ENCODE assay signal across 19 cellular contexts in genomic region chr1:108568589-108568988, GRCh38.
"Had no signal": no experiment of that assay in that cellular context is flagged by ENCODE, and none has a peak within 500 bp of the region (broad histone marks: within the 10 kb centered on the region; RNA-seq: fewer than 3 reads in every experiment).

No MANE protein-coding gene starts in this region.

- H3K36me3 ChIP-seq: SJCRH30 had no signal

- H3K27ac ChIP-seq: SJCRH30 had no signal

- H3K27me3 ChIP-seq: MG63, SJCRH30 had no signal

- H3K4me3 ChIP-seq: MG63, SJCRH30 had no signal

- H3K4me1 ChIP-seq: SJCRH30 had no signal

- DNase-seq: KBM-7, MG63, NCI-H1092, NCI-H1105 treated with DMSO at 0.1 percent for 48 hours, NCI-H1417 treated with DMSO at 0.1 percent for 48 hours, NCI-H146, NCI-H187, NCI-H2029, NCI-H2081 treated with DMSO at 0.1 percent for 48 hours, NCI-H2171, NCI-H226, NCI-H446, NCI-H510A, NCI-H524 treated with DMSO at 0.1 percent for 48 hours, NCI-H69, NCI-H774, RPMI8226, SHP77 treated with DMSO at 0.1 percent for 48 hours, SJCRH30 had no signal

- H3K9me3 ChIP-seq: SJCRH30 had no signal
